In genomic region chr1:94549706-94550105, GRCh38 we compare ENCODE assay signal across 1 cellular context.
TF ChIP-seq lines count a peak whose summit lies in the region.

No MANE protein-coding gene starts in this region.

TF ChIP-seq in IMR-90, 13 proteins besides CTCF, POLR2A, EP300 and RAD21 (continued from another document):
- TF ChIP-seq, protein P1, sequence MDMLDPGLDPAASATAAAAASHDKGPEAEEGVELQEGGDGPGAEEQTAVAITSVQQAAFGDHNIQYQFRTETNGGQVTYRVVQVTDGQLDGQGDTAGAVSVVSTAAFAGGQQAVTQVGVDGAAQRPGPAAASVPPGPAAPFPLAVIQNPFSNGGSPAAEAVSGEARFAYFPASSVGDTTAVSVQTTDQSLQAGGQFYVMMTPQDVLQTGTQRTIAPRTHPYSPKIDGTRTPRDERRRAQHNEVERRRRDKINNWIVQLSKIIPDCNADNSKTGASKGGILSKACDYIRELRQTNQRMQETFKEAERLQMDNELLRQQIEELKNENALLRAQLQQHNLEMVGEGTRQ (IDR thresholded peaks at IDR 0.05; ENCODE audit: low read depth, low read length): no peak
- no peak for TF ChIP-seq CHD1 (IDR thresholded peaks at IDR 0.05; ENCODE audit: low read depth, low read length)
- no peak for TF ChIP-seq SMC3 (IDR thresholded peaks at IDR 0.05; ENCODE audit: low read depth, low read length)
- no peak for TF ChIP-seq ELK1 (IDR thresholded peaks at IDR 0.05; ENCODE audit: borderline replicate concordance, low read depth, low read length)
- no peak for TF ChIP-seq MXI1 (IDR thresholded peaks at IDR 0.05; ENCODE audit: borderline replicate concordance, low read depth, low read length)
- TF ChIP-seq RCOR1 (IDR thresholded peaks at IDR 0.05; ENCODE audit: insufficient replicate concordance, low read length): no peak
- no peak for TF ChIP-seq MAFK (IDR thresholded peaks at IDR 0.05; ENCODE audit: low read depth, low read length)
